In genomic region chr12:71967176-71967575, GRCh38 we compare ENCODE assay signal across 23 cellular contexts. TPM values are rescaled to one million over a fixed set of nuclear protein-coding genes. Genes with fewer than 3 reads are reported as not detected.
"Had no signal": no experiment of that assay in that cellular context is flagged by ENCODE, and none has a peak within 500 bp of the region (broad histone marks: within the 10 kb centered on the region; RNA-seq: fewer than 3 reads in every experiment).

No MANE protein-coding gene starts in this region.

- H3K36me3 ChIP-seq: brain microvascular endothelial cell, gastroesophageal sphincter, heart left ventricle, left ventricle myocardium inferior, neural progenitor cell, ovary had no signal

- DNase-seq: activated CD4-positive, alpha-beta T cell treated with anti-CD3 and anti-CD28 coated beads, Interleukin-2, amount 10 ng/mL, durations not matched to agents 7 days and 5 days; activated CD8-positive, alpha-beta T cell treated with anti-CD3 and anti-CD28 coated beads, Interleukin-2, amount 10 ng/mL, durations not matched to agents 7 days and 5 days; activated naive CD4-positive, alpha-beta T cell treated with Interleukin-2 at 50 U/mL for 16 hours; activated T-cell treated with anti-CD3 and anti-CD28 coated beads, Interleukin-2, amount 50 U/mL, for 24 hours; brain microvascular endothelial cell; central memory CD4-positive, alpha-beta T cell; endodermal cell; heart left ventricle; left ventricle myocardium inferior; naive B cell; ovary; psoas muscle; stimulated activated CD4-positive, alpha-beta T cell treated with anti-CD3 and anti-CD28 coated beads, Interleukin-4, amount 100 ng/mL, for 1 hour; stimulated activated naive CD8-positive, alpha-beta T cell treated with anti-CD3 and anti-CD28 coated beads, Interleukin-15, amount 100 ng/mL, for 72 hours had no signal

- H3K9me3 ChIP-seq: gastroesophageal sphincter, heart left ventricle, left ventricle myocardium inferior, ovary, psoas muscle had no signal

- H3K27ac ChIP-seq: brain microvascular endothelial cell, gastroesophageal sphincter, heart left ventricle, left ventricle myocardium inferior, neural progenitor cell, ovary, psoas muscle had no signal

- H3K4me3 ChIP-seq: gastroesophageal sphincter, heart left ventricle, left ventricle myocardium inferior, neural progenitor cell, ovary, psoas muscle, smooth muscle cell had no signal

- H3K27me3 ChIP-seq: brain microvascular endothelial cell, gastroesophageal sphincter, neural progenitor cell, ovary had no signal

- H3K4me1 ChIP-seq: gastroesophageal sphincter, heart left ventricle, left ventricle myocardium inferior, neural progenitor cell, psoas muscle had no signal

RNA-seq across cellular contexts. Expression of gene TPH2, which starts 28.5 kb away (rescaled TPM):
- total RNA-seq: activated CD4-positive, alpha-beta T cell treated with anti-CD3 and anti-CD28 coated beads, Interleukin-2, amount 10 ng/mL, durations not matched to agents 7 days and 5 days; activated CD8-positive, alpha-beta T cell treated with anti-CD3 and anti-CD28 coated beads, Interleukin-2, amount 10 ng/mL, durations not matched to agents 7 days and 5 days; activated T-helper 2 cell treated with anti-CD3 and anti-CD28 coated beads, Interferon-gamma antibody, Interleukin-2, Interleukin-4, amounts not matched to agents 10 μg/mL and 5 μg/mL and 100 μg/mL, durations not matched to agents 14 hours and 24 hours and 36 hours; epithelial cell of proximal tubule; gastroesophageal sphincter; kidney epithelial cell; left ventricle myocardium inferior; mononuclear cell; psoas muscle; sciatic nerve; smooth muscle cell; temporal lobe had no signal
- polyA plus RNA-seq: heart left ventricle, ovary, smooth muscle cell had no signal
